Comparison of ENCODE assay signal across 8 cellular contexts in genomic region chr7:37916017-37916672, GRCh38. TPM values are rescaled to one million over a fixed set of nuclear protein-coding genes. Genes with fewer than 3 reads are reported as not detected.
DNase-seq lines count a peak whose midpoint lies in the region; ATAC-seq and TF ChIP-seq lines count a peak whose summit lies in the region.
"Had no signal": no experiment of that assay in that cellular context is flagged by ENCODE, and none has a peak within 500 bp of the region (broad histone marks: within the 10 kb centered on the region; RNA-seq: fewer than 3 reads in every experiment).

No MANE protein-coding gene starts in this region.

- intact Hi-C loops in heart right ventricle (cut with DNase I), result loop anchor here in 5 of 10 donors (5.0 to 10.0 kb wide), 5 partner anchors 181 to 309 kb away; no protein-coding TSS in a partner anchor
- intact Hi-C loops in gastrocnemius medialis (cut with DNase I; ENCODE audit: low total_unique reads), result loop anchor here (5.0 to 10.0 kb wide), 3 partner anchors 99 to 306 kb away; no protein-coding TSS in a partner anchor

- peaks cover 12% of the 10 kb centered on the region for H3K4me1 Mint-ChIP-seq in activated CD4-positive, alpha-beta memory T cell treated with anti-CD3 and anti-CD28 coated beads, Interleukin-2, amount 10 ng/mL, durations not matched to agents 7 days and 5 days

- in situ Hi-C loops in gastrocnemius medialis (cut with MboI; ENCODE audit: low sequenced_read_pairs in 4 of 4), result loop anchor here in 2 of 4 donors (25.0 kb wide), 2 partner anchors 296 to 421 kb away; no protein-coding TSS in a partner anchor

- peaks cover 68% of the 10 kb centered on the region for H3K27me3 Mint-ChIP-seq in activated CD4-positive, alpha-beta memory T cell treated with anti-CD3 and anti-CD28 coated beads, Interleukin-2, amount 10 ng/mL, durations not matched to agents 7 days and 5 days

- DNase-seq in HEK293T (ENCODE audit: extremely low spot score) (no peak), SW480 (ENCODE audit: low spot score) (peak; percentile 54), heart right ventricle (peak in 1 of 2 donors; percentile 26), gastrocnemius medialis (no peak), NCI-H2107 (lab: John Stamatoyannopoulos, UW) (no peak)
- no peak for DNase-seq in activated CD4-positive, alpha-beta memory T cell treated with anti-CD3 and anti-CD28 coated beads, Interleukin-2, amount 10 ng/mL, durations not matched to agents 7 days and 5 days

- no peak overlapping the region for H3K4me3 Mint-ChIP-seq in activated CD4-positive, alpha-beta memory T cell treated with anti-CD3 and anti-CD28 coated beads, Interleukin-2, amount 10 ng/mL, durations not matched to agents 7 days and 5 days

- no peaks in the 10 kb centered on the region for H3K9me3 Mint-ChIP-seq in activated CD4-positive, alpha-beta memory T cell treated with anti-CD3 and anti-CD28 coated beads, Interleukin-2, amount 10 ng/mL, durations not matched to agents 7 days and 5 days

- H3K9me3 ChIP-seq in heart right ventricle (no peaks in the 10 kb centered on the region), gastrocnemius medialis (no peaks in the 10 kb centered on the region)

- ATAC-seq in heart right ventricle, result peak in 4 of 8 donors; percentile 11 to 26 (median 18)
- no peak for ATAC-seq in gastrocnemius medialis
- no peak for ATAC-seq in GM19324 (IDR thresholded peaks at IDR 0.05; ENCODE audit: low FRiP score, unreplicated experiment)

- WGBS in heart right ventricle, 2 donors, result 5 to 6% methylated on average over 57 of the region's 57 CpGs

- TF ChIP-seq CTCF in heart right ventricle (IDR thresholded peaks at IDR 0.05) (no peak), gastrocnemius medialis (IDR thresholded peaks at IDR 0.05 in 4 of 5, conservative IDR thresholded peaks at IDR 0.05 in 1 of 5) (no peak)

- peak overlapping the region; percentile 31 to 62 (median 55) for H3K4me3 ChIP-seq in heart right ventricle
- H3K4me3 ChIP-seq in gastrocnemius medialis, result peak overlapping the region; percentile 58 to 67 (median 62)

- peaks cover 0 to 61% (median 17%) of the 10 kb centered on the region in 7 donors for H3K27me3 ChIP-seq in heart right ventricle
- H3K27me3 ChIP-seq in gastrocnemius medialis, result no peaks in the 10 kb centered on the region

- no peak overlapping the region for H3K27ac Mint-ChIP-seq in activated CD4-positive, alpha-beta memory T cell treated with anti-CD3 and anti-CD28 coated beads, Interleukin-2, amount 10 ng/mL, durations not matched to agents 7 days and 5 days

- CTCF ChIA-PET in HEK293T (lab: Yijun Ruan, JAX), result no interaction called here
- CTCF ChIA-PET in activated CD4-positive, alpha-beta memory T cell treated with anti-CD3 and anti-CD28 coated beads, Interleukin-2, amount 10 ng/mL, durations not matched to agents 7 days and 5 days (lab: Charles Lee), result no interaction called here

- POLR2A ChIA-PET in HEK293T (lab: Yijun Ruan, JAX), result no interaction called here
- POLR2A ChIA-PET in activated CD4-positive, alpha-beta memory T cell treated with anti-CD3 and anti-CD28 coated beads, Interleukin-2, amount 10 ng/mL, durations not matched to agents 7 days and 5 days (lab: Charles Lee), result no interaction called here

- no peak for TF ChIP-seq POLR2A in gastrocnemius medialis (IDR thresholded peaks at IDR 0.05)

- no peaks in the 10 kb centered on the region for H3K36me3 Mint-ChIP-seq in activated CD4-positive, alpha-beta memory T cell treated with anti-CD3 and anti-CD28 coated beads, Interleukin-2, amount 10 ng/mL, durations not matched to agents 7 days and 5 days (ENCODE audit: low read depth)

- peak overlapping the region; percentile 12 to 82 (median 69) for H3K27ac ChIP-seq in heart right ventricle
- peak overlapping the region; percentile 50 to 67 (median 62) for H3K27ac ChIP-seq in gastrocnemius medialis

- H3K36me3 ChIP-seq in heart right ventricle (no peaks in the 10 kb centered on the region), gastrocnemius medialis (no peaks in the 10 kb centered on the region)

- H3K4me1 ChIP-seq in heart right ventricle (peaks cover 0 to 41% (median 30%) of the 10 kb centered on the region in 9 donors), gastrocnemius medialis (peaks cover 13 to 22% of the 10 kb centered on the region in 2 donors)

TF ChIP-seq in HEK293T, 16 proteins besides CTCF, POLR2A, EP300 and RAD21:
- peak; percentile 45; the same call in 1 of the 2 replicates for TF ChIP-seq L3MBTL2 (conservative IDR thresholded peaks at IDR 0.05)
- no peak for TF ChIP-seq ZNF384 (IDR thresholded peaks at IDR 0.05)
- TF ChIP-seq PKNOX1 (IDR thresholded peaks at IDR 0.05), result no peak
- TF ChIP-seq HDGF (IDR thresholded peaks at IDR 0.05; ENCODE audit: borderline replicate concordance), result no peak
- TF ChIP-seq ELF4 (IDR thresholded peaks at IDR 0.05), result no peak
TF ChIP-seq in HEK293T: peak in this region for 1.

RNA-seq across cellular contexts. Expression of gene SFRP4, which starts 0.5 kb away (rescaled TPM):
- 1 to 10 TPM in 8 of 10 donors, under 1 TPM in 2; 0.23 to 9.9 (median 3.4) TPM for total RNA-seq in heart right ventricle
- polyA plus RNA-seq in heart right ventricle, result under 1 TPM; 0.20 to 0.22 TPM
- under 1 TPM in 3 of 4 donors, not detected in 1; 0.24 to 0.98 (median 0.71) TPM for total RNA-seq in gastrocnemius medialis
- total RNA-seq in activated CD4-positive, alpha-beta memory T cell treated with anti-CD3 and anti-CD28 coated beads, Interleukin-2, amount 10 ng/mL, durations not matched to agents 7 days and 5 days, result not detected
- total RNA-seq: pulmonary artery endothelial cell had no signal

RNA-seq across cellular contexts. Expression of gene EPDR1, which starts 4.3 kb away (rescaled TPM):
- total RNA-seq in heart right ventricle (10 to 100 TPM; 33.9 to 75.0 (median 59.3) TPM), gastrocnemius medialis (10 to 100 TPM; 32.2 to 60.2 (median 47.5) TPM)
- polyA plus RNA-seq in heart right ventricle, result 10 to 100 TPM in 1 of 2 donors, 1 to 10 TPM in 1; 7.8 to 10.2 TPM
- under 1 TPM; 0.18 to 0.35 TPM for total RNA-seq in activated CD4-positive, alpha-beta memory T cell treated with anti-CD3 and anti-CD28 coated beads, Interleukin-2, amount 10 ng/mL, durations not matched to agents 7 days and 5 days

Comparison
In these comparisons a context has a peak if more than half of its experiments do, and no peak if none do; other contexts are left out.
1. RNA of gene EPDR1, which starts 4.3 kb away (total RNA-seq): 33.9 to 75.0 TPM in heart right ventricle and 32.2 to 60.2 TPM in gastrocnemius medialis; 0.18 to 0.35 TPM in activated CD4-positive, alpha-beta memory T cell treated with anti-CD3 and anti-CD28 coated beads, Interleukin-2, amount 10 ng/mL, durations not matched to agents 7 days and 5 days; every median in the first group is over 10 times any median in the second.